ENCODE assay signal across 9 cellular contexts in genomic region chr12:101925352-101925751, GRCh38. TPM values are rescaled to one million over a fixed set of nuclear protein-coding genes. Genes with fewer than 3 reads are reported as not detected.
DNase-seq lines count a peak whose midpoint lies in the region; ATAC-seq and TF ChIP-seq lines count a peak whose summit lies in the region.
"Had no signal": no experiment of that assay in that cellular context is flagged by ENCODE, and none has a peak within 500 bp of the region (broad histone marks: within the 10 kb centered on the region; RNA-seq: fewer than 3 reads in every experiment).

No MANE protein-coding gene starts in this region.

- no peaks in the 10 kb centered on the region for H4K20me1 ChIP-seq in PC-3 (ENCODE audit: low read length)

- H3K36me3 ChIP-seq in BE2C (no peaks in the 10 kb centered on the region), PC-3 (ENCODE audit: low read depth, low read length) (no peaks in the 10 kb centered on the region), ovary (no peaks in the 10 kb centered on the region)

- H3K4me2 ChIP-seq in PC-3 (ENCODE audit: low read length), result no peak overlapping the region

- no peak overlapping the region for H2AFZ ChIP-seq in PC-3 (ENCODE audit: low read length)

- intact Hi-C loops in PC-3 (cut with micrococcal nuclease), result no loop called here
- intact Hi-C loops in ovary (cut with DNase I), result no loop called here

- no peaks in the 10 kb centered on the region for H3K27me3 ChIP-seq in BE2C
- H3K27me3 ChIP-seq in PC-3 (ENCODE audit: low read length), result no peaks in the 10 kb centered on the region
- H3K27me3 ChIP-seq in ovary, result no peaks in the 10 kb centered on the region

- CTCF ChIA-PET in PC-3 (lab: Charles Lee), result no interaction called here

- H3K4me3 ChIP-seq in BE2C (ENCODE audit: low read depth, low read length) (peak overlapping the region; percentile 51), PC-3 (ENCODE audit: low read length) (no peak overlapping the region), ovary (no peak overlapping the region)

- 5 to 24% (median 13%) methylated on average over 3 of the region's 3 CpGs for WGBS in ovary, 3 donors

- DNase-seq in BE2C (no peak), PC-3 (peak; percentile 14), fibroblast of gingiva (ENCODE audit: low read depth) (peak; percentile 98), ovary (peak; percentile 42 to 75 (median 63)), NCI-H1417 (lab: John Stamatoyannopoulos, UW) (no peak), NCI-H446 (lab: John Stamatoyannopoulos, UW) (no peak)
- DNase-seq: activated CD8-positive, alpha-beta memory T cell treated with anti-CD3 and anti-CD28 coated beads, Interleukin-2, amount 10 ng/mL, durations not matched to agents 7 days and 5 days had no signal

- BruUV-seq in PC-3 (replicated peaks; lab: Mats Ljungman, UMichigan), result no TSS peak

- H3K27ac ChIP-seq in PC-3 (ENCODE audit: low read length) (no peak overlapping the region), ovary (peak overlapping the region in 1 of 2 donors; percentile 42)

- no peak for TF ChIP-seq POLR2A in ovary (IDR thresholded peaks at IDR 0.05)

- TF ChIP-seq CTCF in BE2C (IDR thresholded peaks at IDR 0.05; ENCODE audit: low read depth, low read length), result no peak
- TF ChIP-seq CTCF in PC-3 (conservative IDR thresholded peaks at IDR 0.05; ENCODE audit: low read depth, low read length), result no peak
- no peak for TF ChIP-seq CTCF in ovary (IDR thresholded peaks at IDR 0.05)

- no peaks in the 10 kb centered on the region for H3F3A ChIP-seq in PC-3 (ENCODE audit: low read length, unreplicated experiment)

- H3K4me1 ChIP-seq in BE2C (no peaks in the 10 kb centered on the region), PC-3 (ENCODE audit: insufficient read depth, low read length) (no peaks in the 10 kb centered on the region), ovary (ENCODE audit: insufficient read depth) (peaks cover 3% of the 10 kb centered on the region)

- TF ChIP-seq EP300 in ovary (IDR thresholded peaks at IDR 0.05), result no peak

- no peaks in the 10 kb centered on the region for H3K79me2 ChIP-seq in PC-3 (ENCODE audit: low read length)

- H3K9me2 ChIP-seq in PC-3 (replicated peaks; ENCODE audit: low read length), result no peaks in the 10 kb centered on the region

- H3K9me3 ChIP-seq in BE2C, result peaks cover 4% of the 10 kb centered on the region; the same call in 1 of the 2 replicates
- H3K9me3 ChIP-seq in PC-3 (ENCODE audit: low read length), result no peaks in the 10 kb centered on the region
- H3K9me3 ChIP-seq in ovary, result no peaks in the 10 kb centered on the region

- no peak for ATAC-seq in PC-3
- ATAC-seq in HG02759 (IDR thresholded peaks at IDR 0.05; ENCODE audit: unreplicated experiment), result no peak
- ATAC-seq in GM18873 (IDR thresholded peaks at IDR 0.05; ENCODE audit: low FRiP score, unreplicated experiment), result no peak
- ATAC-seq: activated CD8-positive, alpha-beta memory T cell treated with anti-CD3 and anti-CD28 coated beads, Interleukin-2, amount 10 ng/mL, durations not matched to agents 7 days and 5 days had no signal

- POLR2A ChIA-PET in PC-3 (lab: Charles Lee; ENCODE audit: unreplicated experiment), result no interaction called here

- no peak overlapping the region for H3K9ac ChIP-seq in PC-3 (ENCODE audit: low read length)

RNA-seq across cellular contexts. Expression of gene DRAM1, which starts 48.0 kb away (rescaled TPM):
- polyA plus RNA-seq in BE2C (2012; ENCODE audit: insufficient read depth, insufficient read length, low read depth), result not detected
- total RNA-seq in PC-3 (2014; rRNA removed), result 4.0 and 5.2 TPM in 2 replicates
- 10 to 100 TPM in 6 of 7 donors, 1 to 10 TPM in 1; 9.3 to 21.7 (median 15.8) TPM for total RNA-seq in ovary
- polyA plus RNA-seq in ovary, result 10 to 100 TPM in 1 of 2 donors, 1 to 10 TPM in 1; 9.1 to 19.0 TPM

Comparison
In these comparisons a context has a peak if more than half of its experiments do, and no peak if none do; other contexts are left out.
1. DNase-seq: peak in PC-3 (single experiment), fibroblast of gingiva (single experiment) and ovary (5 of 5); none in BE2C (single experiment), NCI-H1417 (0 of 3) and NCI-H446 (0 of 2).